In the genomic region with DNA sequence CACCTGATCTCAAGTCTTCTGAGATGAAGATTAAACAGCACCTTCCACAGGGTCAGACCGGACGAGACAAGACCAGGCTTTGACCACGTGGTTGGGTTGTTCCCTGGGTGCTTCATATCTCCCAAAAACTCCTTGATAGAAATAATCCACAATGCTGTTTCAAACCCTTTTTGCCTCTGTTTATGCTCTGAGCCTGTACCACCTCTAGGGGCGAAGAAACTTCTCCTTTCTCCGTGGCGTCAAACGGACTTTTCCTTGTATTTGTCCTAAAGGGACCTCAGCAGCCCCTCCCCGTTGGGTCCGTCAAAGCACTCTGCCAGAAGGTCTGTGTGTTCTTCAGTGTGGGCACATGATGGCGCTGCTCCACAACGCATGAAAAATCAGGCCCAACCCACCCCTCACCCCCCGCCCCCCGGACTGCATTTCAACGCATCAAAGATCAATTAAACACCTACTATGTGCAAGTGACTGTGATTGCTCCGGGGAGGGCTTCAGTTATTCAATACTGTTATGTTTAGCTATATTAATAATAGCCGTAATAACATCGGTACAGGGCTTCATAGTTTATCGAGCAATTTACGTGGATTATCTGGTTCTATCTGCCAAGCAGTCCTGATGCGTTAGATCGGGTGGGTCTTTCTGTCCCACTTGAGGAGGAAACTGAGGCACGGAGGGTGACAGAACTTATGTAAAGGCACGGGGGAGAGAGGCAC, we compare ENCODE assay signal across 1 cellular context.
TF ChIP-seq lines count a peak whose summit lies in the region.

No MANE protein-coding gene starts in this region.

TF ChIP-seq in GM12878, 131 proteins besides CTCF, POLR2A, EP300 and RAD21:
- TF ChIP-seq NBN (IDR thresholded peaks at IDR 0.05) (no peak), FOXK2 (IDR thresholded peaks at IDR 0.05) (no peak), LARP7 (IDR thresholded peaks at IDR 0.05) (no peak), ZNF274 (IDR thresholded peaks at IDR 0.05; ENCODE audit: insufficient read depth, insufficient read length) (no peak), FOS (IDR thresholded peaks at IDR 0.05; ENCODE audit: borderline replicate concordance, extremely low read depth, insufficient read length) (no peak), KDM1A (IDR thresholded peaks at IDR 0.05; ENCODE audit: borderline replicate concordance) (no peak), YY1 (IDR thresholded peaks at IDR 0.05; ENCODE audit: low read depth, low read length) (no peak), CHD2 (IDR thresholded peaks at IDR 0.05; ENCODE audit: borderline replicate concordance, low read depth, low read length) (no peak), STAT3 (IDR thresholded peaks at IDR 0.05; ENCODE audit: low read depth, low read length) (no peak), PAX5 (IDR thresholded peaks at IDR 0.05; ENCODE audit: borderline replicate concordance, low read depth, low read length) (no peak), SMAD5 (IDR thresholded peaks at IDR 0.05; ENCODE audit: low read depth) (no peak)
- TF ChIP-seq, protein P1, sequence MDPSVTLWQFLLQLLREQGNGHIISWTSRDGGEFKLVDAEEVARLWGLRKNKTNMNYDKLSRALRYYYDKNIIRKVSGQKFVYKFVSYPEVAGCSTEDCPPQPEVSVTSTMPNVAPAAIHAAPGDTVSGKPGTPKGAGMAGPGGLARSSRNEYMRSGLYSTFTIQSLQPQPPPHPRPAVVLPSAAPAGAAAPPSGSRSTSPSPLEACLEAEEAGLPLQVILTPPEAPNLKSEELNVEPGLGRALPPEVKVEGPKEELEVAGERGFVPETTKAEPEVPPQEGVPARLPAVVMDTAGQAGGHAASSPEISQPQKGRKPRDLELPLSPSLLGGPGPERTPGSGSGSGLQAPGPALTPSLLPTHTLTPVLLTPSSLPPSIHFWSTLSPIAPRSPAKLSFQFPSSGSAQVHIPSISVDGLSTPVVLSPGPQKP (IDR thresholded peaks at IDR 0.05; ENCODE audit: low read depth, low read length), result no peak
- TF ChIP-seq, protein P2, sequence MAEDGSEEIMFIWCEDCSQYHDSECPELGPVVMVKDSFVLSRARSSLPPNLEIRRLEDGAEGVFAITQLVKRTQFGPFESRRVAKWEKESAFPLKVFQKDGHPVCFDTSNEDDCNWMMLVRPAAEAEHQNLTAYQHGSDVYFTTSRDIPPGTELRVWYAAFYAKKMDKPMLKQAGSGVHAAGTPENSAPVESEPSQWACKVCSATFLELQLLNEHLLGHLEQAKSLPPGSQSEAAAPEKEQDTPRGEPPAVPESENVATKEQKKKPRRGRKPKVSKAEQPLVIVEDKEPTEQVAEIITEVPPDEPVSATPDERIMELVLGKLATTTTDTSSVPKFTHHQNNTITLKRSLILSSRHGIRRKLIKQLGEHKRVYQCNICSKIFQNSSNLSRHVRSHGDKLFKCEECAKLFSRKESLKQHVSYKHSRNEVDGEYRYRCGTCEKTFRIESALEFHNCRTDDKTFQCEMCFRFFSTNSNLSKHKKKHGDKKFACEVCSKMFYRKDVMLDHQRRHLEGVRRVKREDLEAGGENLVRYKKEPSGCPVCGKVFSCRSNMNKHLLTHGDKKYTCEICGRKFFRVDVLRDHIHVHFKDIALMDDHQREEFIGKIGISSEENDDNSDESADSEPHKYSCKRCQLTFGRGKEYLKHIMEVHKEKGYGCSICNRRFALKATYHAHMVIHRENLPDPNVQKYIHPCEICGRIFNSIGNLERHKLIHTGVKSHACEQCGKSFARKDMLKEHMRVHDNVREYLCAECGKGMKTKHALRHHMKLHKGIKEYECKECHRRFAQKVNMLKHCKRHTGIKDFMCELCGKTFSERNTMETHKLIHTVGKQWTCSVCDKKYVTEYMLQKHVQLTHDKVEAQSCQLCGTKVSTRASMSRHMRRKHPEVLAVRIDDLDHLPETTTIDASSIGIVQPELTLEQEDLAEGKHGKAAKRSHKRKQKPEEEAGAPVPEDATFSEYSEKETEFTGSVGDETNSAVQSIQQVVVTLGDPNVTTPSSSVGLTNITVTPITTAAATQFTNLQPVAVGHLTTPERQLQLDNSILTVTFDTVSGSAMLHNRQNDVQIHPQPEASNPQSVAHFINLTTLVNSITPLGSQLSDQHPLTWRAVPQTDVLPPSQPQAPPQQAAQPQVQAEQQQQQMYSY (CRISPR knock-in tag; IDR thresholded peaks at IDR 0.05), result no peak
- TF ChIP-seq, protein P3, sequence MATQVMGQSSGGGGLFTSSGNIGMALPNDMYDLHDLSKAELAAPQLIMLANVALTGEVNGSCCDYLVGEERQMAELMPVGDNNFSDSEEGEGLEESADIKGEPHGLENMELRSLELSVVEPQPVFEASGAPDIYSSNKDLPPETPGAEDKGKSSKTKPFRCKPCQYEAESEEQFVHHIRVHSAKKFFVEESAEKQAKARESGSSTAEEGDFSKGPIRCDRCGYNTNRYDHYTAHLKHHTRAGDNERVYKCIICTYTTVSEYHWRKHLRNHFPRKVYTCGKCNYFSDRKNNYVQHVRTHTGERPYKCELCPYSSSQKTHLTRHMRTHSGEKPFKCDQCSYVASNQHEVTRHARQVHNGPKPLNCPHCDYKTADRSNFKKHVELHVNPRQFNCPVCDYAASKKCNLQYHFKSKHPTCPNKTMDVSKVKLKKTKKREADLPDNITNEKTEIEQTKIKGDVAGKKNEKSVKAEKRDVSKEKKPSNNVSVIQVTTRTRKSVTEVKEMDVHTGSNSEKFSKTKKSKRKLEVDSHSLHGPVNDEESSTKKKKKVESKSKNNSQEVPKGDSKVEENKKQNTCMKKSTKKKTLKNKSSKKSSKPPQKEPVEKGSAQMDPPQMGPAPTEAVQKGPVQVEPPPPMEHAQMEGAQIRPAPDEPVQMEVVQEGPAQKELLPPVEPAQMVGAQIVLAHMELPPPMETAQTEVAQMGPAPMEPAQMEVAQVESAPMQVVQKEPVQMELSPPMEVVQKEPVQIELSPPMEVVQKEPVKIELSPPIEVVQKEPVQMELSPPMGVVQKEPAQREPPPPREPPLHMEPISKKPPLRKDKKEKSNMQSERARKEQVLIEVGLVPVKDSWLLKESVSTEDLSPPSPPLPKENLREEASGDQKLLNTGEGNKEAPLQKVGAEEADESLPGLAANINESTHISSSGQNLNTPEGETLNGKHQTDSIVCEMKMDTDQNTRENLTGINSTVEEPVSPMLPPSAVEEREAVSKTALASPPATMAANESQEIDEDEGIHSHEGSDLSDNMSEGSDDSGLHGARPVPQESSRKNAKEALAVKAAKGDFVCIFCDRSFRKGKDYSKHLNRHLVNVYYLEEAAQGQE (IDR thresholded peaks at IDR 0.05; ENCODE audit: low read depth, low read length), result no peak
- TF ChIP-seq, protein P4, sequence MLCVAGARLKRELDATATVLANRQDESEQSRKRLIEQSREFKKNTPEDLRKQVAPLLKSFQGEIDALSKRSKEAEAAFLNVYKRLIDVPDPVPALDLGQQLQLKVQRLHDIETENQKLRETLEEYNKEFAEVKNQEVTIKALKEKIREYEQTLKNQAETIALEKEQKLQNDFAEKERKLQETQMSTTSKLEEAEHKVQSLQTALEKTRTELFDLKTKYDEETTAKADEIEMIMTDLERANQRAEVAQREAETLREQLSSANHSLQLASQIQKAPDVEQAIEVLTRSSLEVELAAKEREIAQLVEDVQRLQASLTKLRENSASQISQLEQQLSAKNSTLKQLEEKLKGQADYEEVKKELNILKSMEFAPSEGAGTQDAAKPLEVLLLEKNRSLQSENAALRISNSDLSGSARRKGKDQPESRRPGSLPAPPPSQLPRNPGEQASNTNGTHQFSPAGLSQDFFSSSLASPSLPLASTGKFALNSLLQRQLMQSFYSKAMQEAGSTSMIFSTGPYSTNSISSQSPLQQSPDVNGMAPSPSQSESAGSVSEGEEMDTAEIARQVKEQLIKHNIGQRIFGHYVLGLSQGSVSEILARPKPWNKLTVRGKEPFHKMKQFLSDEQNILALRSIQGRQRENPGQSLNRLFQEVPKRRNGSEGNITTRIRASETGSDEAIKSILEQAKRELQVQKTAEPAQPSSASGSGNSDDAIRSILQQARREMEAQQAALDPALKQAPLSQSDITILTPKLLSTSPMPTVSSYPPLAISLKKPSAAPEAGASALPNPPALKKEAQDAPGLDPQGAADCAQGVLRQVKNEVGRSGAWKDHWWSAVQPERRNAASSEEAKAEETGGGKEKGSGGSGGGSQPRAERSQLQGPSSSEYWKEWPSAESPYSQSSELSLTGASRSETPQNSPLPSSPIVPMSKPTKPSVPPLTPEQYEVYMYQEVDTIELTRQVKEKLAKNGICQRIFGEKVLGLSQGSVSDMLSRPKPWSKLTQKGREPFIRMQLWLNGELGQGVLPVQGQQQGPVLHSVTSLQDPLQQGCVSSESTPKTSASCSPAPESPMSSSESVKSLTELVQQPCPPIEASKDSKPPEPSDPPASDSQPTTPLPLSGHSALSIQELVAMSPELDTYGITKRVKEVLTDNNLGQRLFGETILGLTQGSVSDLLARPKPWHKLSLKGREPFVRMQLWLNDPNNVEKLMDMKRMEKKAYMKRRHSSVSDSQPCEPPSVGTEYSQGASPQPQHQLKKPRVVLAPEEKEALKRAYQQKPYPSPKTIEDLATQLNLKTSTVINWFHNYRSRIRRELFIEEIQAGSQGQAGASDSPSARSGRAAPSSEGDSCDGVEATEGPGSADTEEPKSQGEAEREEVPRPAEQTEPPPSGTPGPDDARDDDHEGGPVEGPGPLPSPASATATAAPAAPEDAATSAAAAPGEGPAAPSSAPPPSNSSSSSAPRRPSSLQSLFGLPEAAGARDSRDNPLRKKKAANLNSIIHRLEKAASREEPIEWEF (IDR thresholded peaks at IDR 0.05; ENCODE audit: insufficient replicate concordance, low read depth, low read length), result no peak
TF ChIP-seq in GM12878: peak in this region for 0.
